Comparison of ENCODE assay signal across 1 cellular context in the genomic region with DNA sequence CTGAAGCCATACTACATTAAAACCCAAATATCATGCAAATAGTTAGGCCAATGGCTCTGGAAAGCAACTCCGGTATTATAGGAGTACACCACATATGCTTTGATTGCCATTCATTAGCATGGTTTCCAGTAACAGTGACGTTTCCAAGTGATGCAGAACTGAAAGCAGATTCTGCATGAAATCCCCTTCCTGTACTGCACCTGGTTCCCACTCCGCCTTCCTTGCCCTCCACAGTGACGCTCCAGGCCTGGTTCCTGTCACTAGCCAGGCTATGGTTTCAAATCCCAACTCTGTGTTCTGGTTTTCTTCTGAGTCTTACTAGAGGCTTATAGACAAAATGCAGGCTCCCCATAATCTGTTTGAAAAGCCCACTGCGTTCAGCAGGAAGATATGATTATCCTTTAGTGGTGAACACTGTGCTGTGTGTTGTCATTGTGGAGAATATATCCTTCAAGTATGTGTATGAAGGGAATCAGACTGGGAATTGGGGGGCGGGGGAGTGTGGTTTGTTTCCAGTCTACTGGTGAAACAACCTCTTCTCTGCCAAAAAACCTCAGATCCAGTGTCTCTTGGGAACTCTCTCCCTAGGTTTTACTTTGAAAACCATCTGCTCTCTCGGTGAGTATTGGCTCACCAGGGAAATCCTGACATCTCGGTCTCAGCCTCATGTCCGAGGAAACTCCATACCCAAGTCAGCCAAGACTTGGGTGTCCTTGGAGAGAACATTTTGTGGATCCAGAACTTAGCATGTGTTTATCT.
TF ChIP-seq lines count a peak whose summit lies in the region.

No MANE protein-coding gene starts in this region.

TF ChIP-seq in GM12878, 131 proteins besides CTCF, POLR2A, EP300 and RAD21 (continued from another document):
- TF ChIP-seq, protein P1, sequence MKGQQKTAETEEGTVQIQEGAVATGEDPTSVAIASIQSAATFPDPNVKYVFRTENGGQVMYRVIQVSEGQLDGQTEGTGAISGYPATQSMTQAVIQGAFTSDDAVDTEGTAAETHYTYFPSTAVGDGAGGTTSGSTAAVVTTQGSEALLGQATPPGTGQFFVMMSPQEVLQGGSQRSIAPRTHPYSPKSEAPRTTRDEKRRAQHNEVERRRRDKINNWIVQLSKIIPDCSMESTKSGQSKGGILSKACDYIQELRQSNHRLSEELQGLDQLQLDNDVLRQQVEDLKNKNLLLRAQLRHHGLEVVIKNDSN (IDR thresholded peaks at IDR 0.05; ENCODE audit: borderline replicate concordance, extremely low read length, insufficient read depth, low read depth, low read length) = no peak
- TF ChIP-seq, protein P2, sequence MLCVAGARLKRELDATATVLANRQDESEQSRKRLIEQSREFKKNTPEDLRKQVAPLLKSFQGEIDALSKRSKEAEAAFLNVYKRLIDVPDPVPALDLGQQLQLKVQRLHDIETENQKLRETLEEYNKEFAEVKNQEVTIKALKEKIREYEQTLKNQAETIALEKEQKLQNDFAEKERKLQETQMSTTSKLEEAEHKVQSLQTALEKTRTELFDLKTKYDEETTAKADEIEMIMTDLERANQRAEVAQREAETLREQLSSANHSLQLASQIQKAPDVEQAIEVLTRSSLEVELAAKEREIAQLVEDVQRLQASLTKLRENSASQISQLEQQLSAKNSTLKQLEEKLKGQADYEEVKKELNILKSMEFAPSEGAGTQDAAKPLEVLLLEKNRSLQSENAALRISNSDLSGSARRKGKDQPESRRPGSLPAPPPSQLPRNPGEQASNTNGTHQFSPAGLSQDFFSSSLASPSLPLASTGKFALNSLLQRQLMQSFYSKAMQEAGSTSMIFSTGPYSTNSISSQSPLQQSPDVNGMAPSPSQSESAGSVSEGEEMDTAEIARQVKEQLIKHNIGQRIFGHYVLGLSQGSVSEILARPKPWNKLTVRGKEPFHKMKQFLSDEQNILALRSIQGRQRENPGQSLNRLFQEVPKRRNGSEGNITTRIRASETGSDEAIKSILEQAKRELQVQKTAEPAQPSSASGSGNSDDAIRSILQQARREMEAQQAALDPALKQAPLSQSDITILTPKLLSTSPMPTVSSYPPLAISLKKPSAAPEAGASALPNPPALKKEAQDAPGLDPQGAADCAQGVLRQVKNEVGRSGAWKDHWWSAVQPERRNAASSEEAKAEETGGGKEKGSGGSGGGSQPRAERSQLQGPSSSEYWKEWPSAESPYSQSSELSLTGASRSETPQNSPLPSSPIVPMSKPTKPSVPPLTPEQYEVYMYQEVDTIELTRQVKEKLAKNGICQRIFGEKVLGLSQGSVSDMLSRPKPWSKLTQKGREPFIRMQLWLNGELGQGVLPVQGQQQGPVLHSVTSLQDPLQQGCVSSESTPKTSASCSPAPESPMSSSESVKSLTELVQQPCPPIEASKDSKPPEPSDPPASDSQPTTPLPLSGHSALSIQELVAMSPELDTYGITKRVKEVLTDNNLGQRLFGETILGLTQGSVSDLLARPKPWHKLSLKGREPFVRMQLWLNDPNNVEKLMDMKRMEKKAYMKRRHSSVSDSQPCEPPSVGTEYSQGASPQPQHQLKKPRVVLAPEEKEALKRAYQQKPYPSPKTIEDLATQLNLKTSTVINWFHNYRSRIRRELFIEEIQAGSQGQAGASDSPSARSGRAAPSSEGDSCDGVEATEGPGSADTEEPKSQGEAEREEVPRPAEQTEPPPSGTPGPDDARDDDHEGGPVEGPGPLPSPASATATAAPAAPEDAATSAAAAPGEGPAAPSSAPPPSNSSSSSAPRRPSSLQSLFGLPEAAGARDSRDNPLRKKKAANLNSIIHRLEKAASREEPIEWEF (IDR thresholded peaks at IDR 0.05; ENCODE audit: insufficient replicate concordance, low read depth, low read length) = no peak
- TF ChIP-seq ESRRA (IDR thresholded peaks at IDR 0.05; ENCODE audit: low read length) = no peak
- TF ChIP-seq IRF4 (IDR thresholded peaks at IDR 0.05; ENCODE audit: low read depth, low read length) = 0 out of 2 replicates have a peak, but pooled peaks have one; percentile 24
- TF ChIP-seq CREB1 (IDR thresholded peaks at IDR 0.05; ENCODE audit: low read depth) = peak; percentile 63
- no peak for TF ChIP-seq SRF (IDR thresholded peaks at IDR 0.05; ENCODE audit: low read depth in 2 of 2, low read length in 2 of 2)
- 0 out of 2 replicates have a peak, but pooled peaks have one; percentile 8 for TF ChIP-seq ZNF24 (IDR thresholded peaks at IDR 0.05)
- TF ChIP-seq EED (IDR thresholded peaks at IDR 0.05; ENCODE audit: low read depth) = peak; percentile 77
- TF ChIP-seq MYC (IDR thresholded peaks at IDR 0.05; ENCODE audit: insufficient read depth, insufficient read length, insufficient replicate concordance, low read length, severe bottlenecking) = no peak
- TF ChIP-seq ZSCAN29 (IDR thresholded peaks at IDR 0.05) = no peak
- TF ChIP-seq, protein P3, sequence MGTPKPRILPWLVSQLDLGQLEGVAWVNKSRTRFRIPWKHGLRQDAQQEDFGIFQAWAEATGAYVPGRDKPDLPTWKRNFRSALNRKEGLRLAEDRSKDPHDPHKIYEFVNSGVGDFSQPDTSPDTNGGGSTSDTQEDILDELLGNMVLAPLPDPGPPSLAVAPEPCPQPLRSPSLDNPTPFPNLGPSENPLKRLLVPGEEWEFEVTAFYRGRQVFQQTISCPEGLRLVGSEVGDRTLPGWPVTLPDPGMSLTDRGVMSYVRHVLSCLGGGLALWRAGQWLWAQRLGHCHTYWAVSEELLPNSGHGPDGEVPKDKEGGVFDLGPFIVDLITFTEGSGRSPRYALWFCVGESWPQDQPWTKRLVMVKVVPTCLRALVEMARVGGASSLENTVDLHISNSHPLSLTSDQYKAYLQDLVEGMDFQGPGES (IDR thresholded peaks at IDR 0.05) = no peak
- no peak for TF ChIP-seq BACH1 (IDR thresholded peaks at IDR 0.05; ENCODE audit: borderline replicate concordance)
- no peak for TF ChIP-seq RAD51 (IDR thresholded peaks at IDR 0.05)
- 0 out of 3 replicates have a peak, but pooled peaks have one; percentile 28 for TF ChIP-seq POU2F2 (IDR thresholded peaks at IDR 0.05; ENCODE audit: borderline replicate concordance, low read depth, low read length)
- TF ChIP-seq SIN3A (IDR thresholded peaks at IDR 0.05; ENCODE audit: low read depth, low read length) = no peak
- TF ChIP-seq FOXK2 (IDR thresholded peaks at IDR 0.05) = no peak
- TF ChIP-seq SP1 (IDR thresholded peaks at IDR 0.05; ENCODE audit: low read depth, low read length) = no peak
- peak; percentile 59; the same call in 1 of the 2 replicates for TF ChIP-seq SPI1 (IDR thresholded peaks at IDR 0.05; ENCODE audit: borderline replicate concordance, insufficient read depth, low read depth, low read length)
- no peak for TF ChIP-seq ZNF274 (IDR thresholded peaks at IDR 0.05; ENCODE audit: insufficient read depth, insufficient read length)
- TF ChIP-seq ATF7 (IDR thresholded peaks at IDR 0.05; ENCODE audit: low read depth) = no peak
- TF ChIP-seq IKZF1 (conservative IDR thresholded peaks at IDR 0.05) = peak; percentile 71; the same call in 1 of the 2 replicates
- TF ChIP-seq ZBED1 (IDR thresholded peaks at IDR 0.05; ENCODE audit: borderline replicate concordance) = no peak
